1 cellular context compared by ENCODE assay signal in genomic region chr1:48227165-48228013, GRCh38.
TF ChIP-seq lines count a peak whose summit lies in the region.

No MANE protein-coding gene starts in this region.

TF ChIP-seq in K562, 482 proteins besides CTCF, POLR2A, EP300 and RAD21 (continued from another document):
- TF ChIP-seq ZNF274 (IDR thresholded peaks at IDR 0.05; ENCODE audit: borderline replicate concordance, low read depth, low read length) = no peak
